1 cellular context compared by ENCODE assay signal in the genomic region with DNA sequence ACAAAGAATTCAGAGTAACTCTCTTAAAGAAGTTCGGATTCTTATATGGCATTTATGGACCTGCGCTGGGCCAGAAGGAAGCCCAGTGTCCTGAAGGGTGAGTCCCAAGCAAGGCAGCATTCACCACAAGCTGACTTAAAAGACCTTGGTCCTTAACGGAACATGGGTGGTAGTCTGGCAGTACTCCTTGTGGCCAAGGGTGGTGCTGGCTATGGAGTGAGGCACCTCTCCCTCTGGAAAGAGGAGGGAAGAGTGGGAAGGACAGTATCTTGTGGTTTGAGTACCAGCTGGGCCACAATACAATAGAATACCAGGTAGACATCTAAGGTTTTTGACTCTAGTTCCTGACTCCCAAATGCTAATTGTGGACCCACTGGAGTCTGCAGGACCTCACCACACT.
TF ChIP-seq lines count a peak whose summit lies in the region.

No MANE protein-coding gene starts in this region.

TF ChIP-seq in WTC11, 78 proteins besides CTCF, POLR2A, EP300 and RAD21 (continued from another document):
- TF ChIP-seq, protein P1, sequence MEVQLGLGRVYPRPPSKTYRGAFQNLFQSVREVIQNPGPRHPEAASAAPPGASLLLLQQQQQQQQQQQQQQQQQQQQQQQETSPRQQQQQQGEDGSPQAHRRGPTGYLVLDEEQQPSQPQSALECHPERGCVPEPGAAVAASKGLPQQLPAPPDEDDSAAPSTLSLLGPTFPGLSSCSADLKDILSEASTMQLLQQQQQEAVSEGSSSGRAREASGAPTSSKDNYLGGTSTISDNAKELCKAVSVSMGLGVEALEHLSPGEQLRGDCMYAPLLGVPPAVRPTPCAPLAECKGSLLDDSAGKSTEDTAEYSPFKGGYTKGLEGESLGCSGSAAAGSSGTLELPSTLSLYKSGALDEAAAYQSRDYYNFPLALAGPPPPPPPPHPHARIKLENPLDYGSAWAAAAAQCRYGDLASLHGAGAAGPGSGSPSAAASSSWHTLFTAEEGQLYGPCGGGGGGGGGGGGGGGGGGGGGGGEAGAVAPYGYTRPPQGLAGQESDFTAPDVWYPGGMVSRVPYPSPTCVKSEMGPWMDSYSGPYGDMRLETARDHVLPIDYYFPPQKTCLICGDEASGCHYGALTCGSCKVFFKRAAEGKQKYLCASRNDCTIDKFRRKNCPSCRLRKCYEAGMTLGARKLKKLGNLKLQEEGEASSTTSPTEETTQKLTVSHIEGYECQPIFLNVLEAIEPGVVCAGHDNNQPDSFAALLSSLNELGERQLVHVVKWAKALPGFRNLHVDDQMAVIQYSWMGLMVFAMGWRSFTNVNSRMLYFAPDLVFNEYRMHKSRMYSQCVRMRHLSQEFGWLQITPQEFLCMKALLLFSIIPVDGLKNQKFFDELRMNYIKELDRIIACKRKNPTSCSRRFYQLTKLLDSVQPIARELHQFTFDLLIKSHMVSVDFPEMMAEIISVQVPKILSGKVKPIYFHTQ (CRISPR knock-in tag; IDR thresholded peaks at IDR 0.05), result no peak
- TF ChIP-seq, protein P2, sequence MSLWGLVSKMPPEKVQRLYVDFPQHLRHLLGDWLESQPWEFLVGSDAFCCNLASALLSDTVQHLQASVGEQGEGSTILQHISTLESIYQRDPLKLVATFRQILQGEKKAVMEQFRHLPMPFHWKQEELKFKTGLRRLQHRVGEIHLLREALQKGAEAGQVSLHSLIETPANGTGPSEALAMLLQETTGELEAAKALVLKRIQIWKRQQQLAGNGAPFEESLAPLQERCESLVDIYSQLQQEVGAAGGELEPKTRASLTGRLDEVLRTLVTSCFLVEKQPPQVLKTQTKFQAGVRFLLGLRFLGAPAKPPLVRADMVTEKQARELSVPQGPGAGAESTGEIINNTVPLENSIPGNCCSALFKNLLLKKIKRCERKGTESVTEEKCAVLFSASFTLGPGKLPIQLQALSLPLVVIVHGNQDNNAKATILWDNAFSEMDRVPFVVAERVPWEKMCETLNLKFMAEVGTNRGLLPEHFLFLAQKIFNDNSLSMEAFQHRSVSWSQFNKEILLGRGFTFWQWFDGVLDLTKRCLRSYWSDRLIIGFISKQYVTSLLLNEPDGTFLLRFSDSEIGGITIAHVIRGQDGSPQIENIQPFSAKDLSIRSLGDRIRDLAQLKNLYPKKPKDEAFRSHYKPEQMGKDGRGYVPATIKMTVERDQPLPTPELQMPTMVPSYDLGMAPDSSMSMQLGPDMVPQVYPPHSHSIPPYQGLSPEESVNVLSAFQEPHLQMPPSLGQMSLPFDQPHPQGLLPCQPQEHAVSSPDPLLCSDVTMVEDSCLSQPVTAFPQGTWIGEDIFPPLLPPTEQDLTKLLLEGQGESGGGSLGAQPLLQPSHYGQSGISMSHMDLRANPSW (CRISPR knock-in tag; conservative IDR thresholded peaks at IDR 0.05; ENCODE audit: low read depth), result no peak
- TF ChIP-seq MXD4 (CRISPR knock-in tag; IDR thresholded peaks at IDR 0.05; ENCODE audit: borderline replicate concordance), result no peak
- TF ChIP-seq, protein P3, sequence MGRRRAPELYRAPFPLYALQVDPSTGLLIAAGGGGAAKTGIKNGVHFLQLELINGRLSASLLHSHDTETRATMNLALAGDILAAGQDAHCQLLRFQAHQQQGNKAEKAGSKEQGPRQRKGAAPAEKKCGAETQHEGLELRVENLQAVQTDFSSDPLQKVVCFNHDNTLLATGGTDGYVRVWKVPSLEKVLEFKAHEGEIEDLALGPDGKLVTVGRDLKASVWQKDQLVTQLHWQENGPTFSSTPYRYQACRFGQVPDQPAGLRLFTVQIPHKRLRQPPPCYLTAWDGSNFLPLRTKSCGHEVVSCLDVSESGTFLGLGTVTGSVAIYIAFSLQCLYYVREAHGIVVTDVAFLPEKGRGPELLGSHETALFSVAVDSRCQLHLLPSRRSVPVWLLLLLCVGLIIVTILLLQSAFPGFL (CRISPR knock-in tag; IDR thresholded peaks at IDR 0.05; ENCODE audit: borderline replicate concordance), result no peak
- TF ChIP-seq NR1H2 (CRISPR knock-in tag; IDR thresholded peaks at IDR 0.05), result no peak
TF ChIP-seq in WTC11: peak in this region for 0.
